Comparison of ENCODE assay signal across 6 cellular contexts in genomic region chr6:149186873-149187272, GRCh38.
"Had no signal": no experiment of that assay in that cellular context is flagged by ENCODE, and none has a peak within 500 bp of the region (broad histone marks: within the 10 kb centered on the region; RNA-seq: fewer than 3 reads in every experiment).

No MANE protein-coding gene starts in this region.

- DNase-seq: GDM1, GF-D8 had no signal

- H3K4me3 ChIP-seq: GM12878 had no signal

- FAIRE-seq: G401.6, GM12878, GM12892, GM19239 had no signal

- ATAC-seq: GM12878 had no signal
